ENCODE assay signal across 10 cellular contexts in genomic region chr1:209657140-209657879, GRCh38. TPM values are rescaled to one million over a fixed set of nuclear protein-coding genes. Genes with fewer than 3 reads are reported as not detected.
DNase-seq lines count a peak whose midpoint lies in the region; ATAC-seq, FAIRE-seq and TF ChIP-seq lines count a peak whose summit lies in the region.
"Had no signal": no experiment of that assay in that cellular context is flagged by ENCODE, and none has a peak within 500 bp of the region (broad histone marks: within the 10 kb centered on the region; RNA-seq: fewer than 3 reads in every experiment).

No MANE protein-coding gene starts in this region.

- no peak overlapping the region for H3K9ac ChIP-seq in astrocyte (ENCODE audit: low read length)

- H3K9me3 ChIP-seq in astrocyte (ENCODE audit: insufficient read depth, low read depth, low read length) (no peaks in the 10 kb centered on the region), neutrophil (no peaks in the 10 kb centered on the region)

- H3K27ac ChIP-seq in astrocyte (ENCODE audit: low read depth, low read length) (peak overlapping the region; percentile 39), neutrophil (peak overlapping the region; percentile 95)

- H3K4me1 Mint-ChIP-seq in astrocyte (ENCODE audit: low read depth, unreplicated experiment), result peaks cover 22% of the 10 kb centered on the region
- peaks cover 22% of the 10 kb centered on the region for H3K4me1 Mint-ChIP-seq in WTC11

- no peak overlapping the region for H3K4me2 ChIP-seq in astrocyte (ENCODE audit: low read length)

- peaks cover 22% of the 10 kb centered on the region for H3K4me1 ChIP-seq in astrocyte (ENCODE audit: insufficient read depth, low read length)
- H3K4me1 ChIP-seq in neutrophil (ENCODE audit: control insufficient read depth in 1 of 2, insufficient read depth in 1 of 2, low read depth in 1 of 2, low read length in 1 of 2), result peaks cover 77 to 90% of the 10 kb centered on the region in 2 experiments

- H3K9me3 Mint-ChIP-seq in astrocyte (ENCODE audit: unreplicated experiment) (no peaks in the 10 kb centered on the region), WTC11 (no peaks in the 10 kb centered on the region)
- H3K9me3 Mint-ChIP-seq: activated CD4-positive, alpha-beta T cell treated with anti-CD3 and anti-CD28 coated beads, Interleukin-2, amount 10 ng/mL, durations not matched to agents 24 days and 14 days had no signal

- no peak overlapping the region for H2AFZ ChIP-seq in astrocyte (ENCODE audit: low read depth, low read length)

- no peaks in the 10 kb centered on the region for H4K20me1 ChIP-seq in astrocyte (ENCODE audit: insufficient read depth, low read length)

- peak; percentile 100 for DNase-seq in HT1080 (ENCODE audit: low read depth)
- no peak for DNase-seq in astrocyte (ENCODE audit: low read depth)
- DNase-seq in WTC11 (ENCODE audit: low spot score), result no peak
- no peak for DNase-seq in NCI-H526 treated with DMSO at 0.1 percent for 48 hours (lab: John Stamatoyannopoulos, UW)
- no peak for DNase-seq in COR-L47 (lab: John Stamatoyannopoulos, UW)
- DNase-seq: activated CD4-positive, alpha-beta T cell treated with anti-CD3 and anti-CD28 coated beads, Interleukin-2, amount 10 ng/mL, durations not matched to agents 24 days and 14 days; left colon had no signal

- H3K27me3 ChIP-seq in astrocyte (ENCODE audit: insufficient read depth, low read length), result no peaks in the 10 kb centered on the region
- H3K27me3 ChIP-seq in neutrophil, result no peaks in the 10 kb centered on the region

- H3K79me2 ChIP-seq in astrocyte (ENCODE audit: insufficient read depth, low read length), result no peaks in the 10 kb centered on the region

- peaks cover 11% of the 10 kb centered on the region for H3K27me3 Mint-ChIP-seq in astrocyte (ENCODE audit: low read depth, unreplicated experiment)
- H3K27me3 Mint-ChIP-seq in WTC11 (ENCODE audit: low read depth), result no peaks in the 10 kb centered on the region
- H3K27me3 Mint-ChIP-seq: activated CD4-positive, alpha-beta T cell treated with anti-CD3 and anti-CD28 coated beads, Interleukin-2, amount 10 ng/mL, durations not matched to agents 24 days and 14 days had no signal

- H3K36me3 ChIP-seq in astrocyte (ENCODE audit: insufficient read depth, low read length) (no peaks in the 10 kb centered on the region), neutrophil (no peaks in the 10 kb centered on the region)

- H3K36me3 Mint-ChIP-seq in astrocyte (ENCODE audit: low read depth, unreplicated experiment), result no peaks in the 10 kb centered on the region
- H3K36me3 Mint-ChIP-seq in WTC11, result no peaks in the 10 kb centered on the region

- FAIRE-seq in astrocyte (lab: Jason Lieb, UNC), result peak; percentile 89

- CTCF ChIA-PET in WTC11 (lab: Charles Lee), result interaction anchor here (0.8 to 1.5 kb wide), 3 partner anchors 64 to 92 kb away, joined by 3 read pairs; no protein-coding TSS in a partner anchor

- ATAC-seq in GM18861 (IDR thresholded peaks at IDR 0.05; ENCODE audit: unreplicated experiment) (peak; percentile 43), WTC11 (no peak), GM21576 (IDR thresholded peaks at IDR 0.05; ENCODE audit: unreplicated experiment) (no peak)
- ATAC-seq: left colon had no signal

- no peak for TF ChIP-seq CTCF in astrocyte (IDR thresholded peaks at IDR 0.05; ENCODE audit: insufficient read depth, low read depth, low read length)
- peak; percentile 83 for TF ChIP-seq CTCF in neutrophil (IDR thresholded peaks at IDR 0.05)
- TF ChIP-seq CTCF in WTC11 (IDR thresholded peaks at IDR 0.05), result no peak

- no peak overlapping the region for H3K27ac Mint-ChIP-seq in astrocyte (ENCODE audit: unreplicated experiment)
- H3K27ac Mint-ChIP-seq in WTC11, result no peak overlapping the region
- H3K27ac Mint-ChIP-seq: activated CD4-positive, alpha-beta T cell treated with anti-CD3 and anti-CD28 coated beads, Interleukin-2, amount 10 ng/mL, durations not matched to agents 24 days and 14 days had no signal

- no peak overlapping the region for H3K4me3 ChIP-seq in astrocyte (ENCODE audit: insufficient read depth, low read depth, low read length)
- peak overlapping the region; percentile 7 to 35 for H3K4me3 ChIP-seq in neutrophil (ENCODE audit: low read depth in 1 of 2, low read length in 1 of 2)

- H3K4me3 Mint-ChIP-seq in astrocyte (ENCODE audit: unreplicated experiment) (no peak overlapping the region), WTC11 (no peak overlapping the region)
- H3K4me3 Mint-ChIP-seq: activated CD4-positive, alpha-beta T cell treated with anti-CD3 and anti-CD28 coated beads, Interleukin-2, amount 10 ng/mL, durations not matched to agents 24 days and 14 days had no signal

- POLR2A ChIA-PET in WTC11 (lab: Charles Lee), result no interaction called here

TF ChIP-seq in WTC11, 78 proteins besides CTCF, POLR2A, EP300 and RAD21 (continues in another document):
- no peak for TF ChIP-seq ELF4 (CRISPR knock-in tag; IDR thresholded peaks at IDR 0.05; ENCODE audit: low read depth)
- no peak for TF ChIP-seq ZNF263 (CRISPR knock-in tag; IDR thresholded peaks at IDR 0.05; ENCODE audit: low read depth)
- TF ChIP-seq ARID4B (CRISPR knock-in tag; IDR thresholded peaks at IDR 0.05; ENCODE audit: borderline replicate concordance), result no peak
- no peak for TF ChIP-seq PRDM15 (CRISPR knock-in tag; IDR thresholded peaks at IDR 0.05)

RNA-seq across cellular contexts. Expression of gene LAMB3, which starts 5.1 kb away (rescaled TPM):
- 387 and 423 TPM in 2 replicates for total RNA-seq in HT1080 (2014; rRNA removed; shearing (Covaris generic))
- 327 and 332 TPM in 2 replicates for polyA plus RNA-seq in HT1080 (2015; cell fraction: cytosol; rRNA removed)
- polyA plus RNA-seq in HT1080 (2015; cell fraction: nucleus; rRNA removed), result 1,463 and 1,478 TPM in 2 replicates
- total RNA-seq in astrocyte (4.2 and 6.1 TPM in 2 replicates), WTC11 (2021) (0.53 to 0.85 TPM (median 0.60 TPM) in 3 replicates)

RNA-seq across cellular contexts. Expression of gene G0S2, which starts 17.9 kb away (rescaled TPM):
- total RNA-seq in HT1080 (2014; rRNA removed; shearing (Covaris generic)), result not detected in 2 replicates
- not detected in 2 replicates for polyA plus RNA-seq in HT1080 (2015; cell fraction: cytosol; rRNA removed)
- not detected in 2 replicates for polyA plus RNA-seq in HT1080 (2015; cell fraction: nucleus; rRNA removed)
- 5.9 and 15.1 TPM in 2 replicates for total RNA-seq in astrocyte
- total RNA-seq in WTC11 (2021), result 0.57 to 0.92 TPM (median 0.81 TPM) in 3 replicates

RNA-seq across cellular contexts. Expression of gene HSD11B1, which starts 47.3 kb away (rescaled TPM):
- 45.4 and 45.9 TPM in 2 replicates for total RNA-seq in HT1080 (2014; rRNA removed; shearing (Covaris generic))
- polyA plus RNA-seq in HT1080 (2015; cell fraction: cytosol; rRNA removed), result 73.4 and 90.8 TPM in 2 replicates
- polyA plus RNA-seq in HT1080 (2015; cell fraction: nucleus; rRNA removed), result 85.8 and 97.4 TPM in 2 replicates
- total RNA-seq in astrocyte, result not detected in 2 replicates
- total RNA-seq in WTC11 (2021), result 0.41 TPM in 1 of 3 replicates, not detected in the others

Comparison
In these comparisons a context has a peak if more than half of its experiments do, and no peak if none do; other contexts are left out.
1. RNA of gene LAMB3, which starts 5.1 kb away (total RNA-seq): 387 to 423 TPM in HT1080; 4.2 to 6.1 TPM in astrocyte and 0.53 to 0.85 TPM in WTC11; every median in the first group is over 10 times any median in the second.
2. RNA of gene HSD11B1, which starts 47.3 kb away (total RNA-seq): 45.4 to 45.9 TPM in HT1080; not detected in astrocyte and 0.41 TPM in WTC11; every median in the first group is over 10 times any median in the second.